Comparison of ENCODE assay signal across 8 cellular contexts in the genomic region with DNA sequence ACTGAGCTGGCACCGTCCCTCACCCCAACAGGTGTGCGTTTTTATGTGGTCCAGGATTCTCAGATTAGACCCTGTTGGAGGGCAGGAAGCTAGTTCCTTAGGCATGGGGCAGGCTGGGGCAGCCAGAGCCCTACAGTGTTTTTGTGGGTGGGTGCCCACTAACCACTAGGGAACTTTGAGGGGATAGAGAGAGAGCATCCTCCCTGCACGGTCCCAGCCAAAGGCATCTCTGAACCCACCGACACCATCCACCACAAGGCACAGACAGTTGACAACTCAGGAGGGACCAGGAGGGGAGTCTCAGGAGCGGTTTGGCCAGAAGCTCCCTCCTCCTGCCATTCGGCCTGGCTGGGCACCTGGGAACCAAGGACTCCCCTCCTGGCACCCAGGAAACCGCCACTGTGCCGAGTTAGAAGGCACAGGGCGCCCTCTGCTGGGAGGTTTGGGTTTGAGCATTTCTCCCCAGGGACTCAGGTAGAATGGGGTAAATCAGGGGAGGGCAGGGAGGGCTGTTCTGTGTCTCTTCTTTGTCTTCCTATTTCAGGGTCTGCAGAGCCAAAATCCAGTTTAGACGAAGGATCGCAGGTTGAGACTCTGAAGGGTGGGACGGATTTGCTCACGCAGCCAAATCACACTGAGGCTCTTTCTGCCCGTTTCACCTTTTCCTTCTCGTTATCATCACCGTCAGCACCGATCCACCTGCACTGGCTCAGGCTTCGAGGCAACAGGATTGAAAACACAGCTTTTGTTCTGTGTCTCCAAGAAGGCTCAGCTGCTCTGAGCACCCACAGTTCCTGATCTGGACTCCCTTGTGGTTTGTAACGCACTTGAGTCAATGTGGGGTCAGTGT.
DNase-seq lines count a peak whose midpoint lies in the region; ATAC-seq and TF ChIP-seq lines count a peak whose summit lies in the region.

No MANE protein-coding gene starts in this region.

- H3K9me3 ChIP-seq in BE2C (no peaks in the 10 kb centered on the region), HAP-1 (0 out of 2 replicates have a peak, but pooled peaks cover 2% of the 10 kb centered on the region), RWPE2 (ENCODE audit: severe bottlenecking) (no peaks in the 10 kb centered on the region), left ventricle myocardium inferior (replicated peaks) (peaks cover 6% of the 10 kb centered on the region)

- in situ Hi-C loops in HAP-1 (cut with MboI; ENCODE audit: low sequenced_read_pairs): loop anchor here (5.0 kb wide), 1 partner anchor 75 kb away; no protein-coding TSS in a partner anchor

- ATAC-seq in RWPE2 (ENCODE audit: low read depth): peak; percentile 65; the same call in 2 of the 3 replicates
- no peak for ATAC-seq in HG03108 (IDR thresholded peaks at IDR 0.05; ENCODE audit: unreplicated experiment)
- no peak for ATAC-seq in GM19397 (IDR thresholded peaks at IDR 0.05; ENCODE audit: unreplicated experiment)

- no peaks in the 10 kb centered on the region for H3K36me3 ChIP-seq in BE2C
- H3K36me3 ChIP-seq in HAP-1 (replicated peaks): no peaks in the 10 kb centered on the region
- H3K36me3 ChIP-seq in RWPE2 (ENCODE audit: low read depth): no peaks in the 10 kb centered on the region
- no peaks in the 10 kb centered on the region for H3K36me3 ChIP-seq in left ventricle myocardium inferior

- TF ChIP-seq CTCF in BE2C (IDR thresholded peaks at IDR 0.05; ENCODE audit: low read depth, low read length) (peak; percentile 75), RWPE2 (IDR thresholded peaks at IDR 0.05; ENCODE audit: poor library complexity, severe bottlenecking) (peak; percentile 83), left ventricle myocardium inferior (IDR thresholded peaks at IDR 0.05; ENCODE audit: borderline replicate concordance) (peak; percentile 68)

- H3K4me1 ChIP-seq in BE2C (no peaks in the 10 kb centered on the region), HAP-1 (no peaks in the 10 kb centered on the region), RWPE2 (ENCODE audit: insufficient read depth, poor library complexity, severe bottlenecking) (no peaks in the 10 kb centered on the region), left ventricle myocardium inferior (peaks cover 18% of the 10 kb centered on the region)

- no peak overlapping the region for H3K4me3 ChIP-seq in BE2C (ENCODE audit: low read depth, low read length)
- no peak overlapping the region for H3K4me3 ChIP-seq in HAP-1
- H3K4me3 ChIP-seq in RWPE2 (ENCODE audit: severe bottlenecking): no peak overlapping the region
- no peak overlapping the region for H3K4me3 ChIP-seq in left ventricle myocardium inferior

- H3K27ac ChIP-seq in RWPE2 (ENCODE audit: poor library complexity, severe bottlenecking) (no peak overlapping the region), left ventricle myocardium inferior (replicated peaks) (no peak overlapping the region)

- DNase-seq in BE2C (peak; percentile 62), HAP-1 (ENCODE audit: low spot score in 2 of 2) (peak; percentile 11 to 80), RWPE2 (ENCODE audit: low spot score) (no peak), left ventricle myocardium inferior (no peak)
- peak; percentile 58 for DNase-seq in activated naive CD4-positive, alpha-beta T cell treated with Interleukin-2 at 50 U/mL for 16 hours
- DNase-seq in stimulated activated CD4-positive, alpha-beta T cell treated with anti-CD3 and anti-CD28 coated beads, Interleukin-1b, Interleukin-23, amount 100 ng/mL, for 24 hours (ENCODE audit: low read depth in 4 of 4, low spot score in 1 of 4): peak; percentile 34 to 58 (median 44)

- H3K27me3 ChIP-seq in BE2C: no peaks in the 10 kb centered on the region
- no peaks in the 10 kb centered on the region for H3K27me3 ChIP-seq in HAP-1 (ENCODE audit: low read depth)
- no peaks in the 10 kb centered on the region for H3K27me3 ChIP-seq in RWPE2 (ENCODE audit: insufficient read depth, poor library complexity, severe bottlenecking)
- peaks cover 5% of the 10 kb centered on the region for H3K27me3 ChIP-seq in left ventricle myocardium inferior (ENCODE audit: low read depth)

- intact Hi-C loops in left ventricle myocardium inferior (cut with micrococcal nuclease): no loop called here

Comparison
In these comparisons a context has a peak if more than half of its experiments do, and no peak if none do; other contexts are left out.
1. DNase-seq: peak in BE2C (single experiment), HAP-1 (2 of 2), activated naive CD4-positive, alpha-beta T cell treated with Interleukin-2 at 50 U/mL for 16 hours (single experiment) and stimulated activated CD4-positive, alpha-beta T cell treated with anti-CD3 and anti-CD28 coated beads, Interleukin-1b, Interleukin-23, amount 100 ng/mL, for 24 hours (4 of 4); none in RWPE2 (single experiment) and left ventricle myocardium inferior (single experiment).
2. Peak in every context shown above with its lines, with median percentiles within 50 percentile points of each other: CTCF ChIP-seq.